ENCODE assay signal across 10 cellular contexts in the genomic region with DNA sequence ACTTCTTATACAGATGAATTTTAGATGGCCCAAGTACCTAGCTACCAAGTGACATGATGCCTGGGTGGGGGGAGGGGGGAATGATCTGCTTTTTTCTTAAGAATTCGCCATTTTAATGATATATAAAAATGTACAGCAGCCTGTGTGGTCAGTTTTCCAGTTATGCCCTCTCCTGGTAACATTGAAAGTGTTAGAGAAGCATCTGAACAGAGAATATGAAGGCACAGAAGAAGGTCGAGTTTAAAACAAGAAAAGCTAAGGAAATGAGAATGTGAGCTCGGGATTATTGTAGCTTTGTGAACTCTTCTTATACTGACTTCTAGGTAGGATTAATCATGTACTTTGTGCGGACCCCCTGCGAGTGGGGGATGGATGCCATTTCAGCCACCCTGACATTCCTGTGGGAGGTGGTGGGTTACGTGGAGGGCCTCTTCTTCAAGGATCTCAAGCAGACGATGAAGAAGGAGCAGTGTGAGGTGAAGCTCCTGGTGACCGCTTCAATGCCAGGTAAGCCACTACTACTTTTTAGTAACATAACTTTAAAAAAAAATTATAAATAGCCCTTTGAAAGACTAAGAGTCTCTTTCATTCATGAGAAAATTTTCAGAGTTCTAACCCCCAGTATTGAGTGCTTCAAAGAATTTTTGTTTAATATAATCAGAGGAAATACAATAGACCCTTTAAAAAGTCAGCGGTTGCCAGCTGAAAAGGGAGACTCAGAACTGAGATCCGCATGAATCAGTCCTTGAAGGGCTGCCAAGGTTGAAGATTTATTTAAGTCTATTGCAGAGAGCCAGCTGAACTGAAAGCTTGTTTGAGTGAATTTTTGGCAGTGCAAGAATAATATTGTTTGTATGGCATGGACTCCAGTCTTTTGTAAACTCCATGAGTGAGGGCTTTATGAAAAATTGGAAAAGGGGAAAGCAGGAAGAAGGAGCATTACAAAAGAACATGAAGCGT.
A peak's percentile ranks its signal among the peaks of the same experiment; 100 is the strongest.
DNase-seq lines count a peak whose midpoint lies in the region; ATAC-seq and TF ChIP-seq lines count a peak whose summit lies in the region.
"Had no signal": no experiment of that assay in that cellular context is flagged by ENCODE, and none has a peak within 500 bp of the region (broad histone marks: within the 10 kb centered on the region; RNA-seq: fewer than 3 reads in every experiment).

No MANE protein-coding gene starts in this region.

- DNase-seq in COLO829 (ENCODE audit: low spot score) = peak; percentile 77
- DNase-seq in RKO (ENCODE audit: low spot score) = peak; percentile 49
- DNase-seq in fibroblast of peridontal ligament (ENCODE audit: extremely low read depth) = peak; percentile 90
- peak in 38 of 56 donors; percentile 4 to 78 (median 38) for DNase-seq in nucleus accumbens (lab: John Stamatoyannopoulos, UW)
- no peak for DNase-seq in NCI-H1417 (lab: John Stamatoyannopoulos, UW)
- no peak for DNase-seq in tibial artery
- DNase-seq in germinal center (ENCODE audit: low spot score) = no peak
- DNase-seq: activated CD8-positive, alpha-beta memory T cell treated with anti-CD3 and anti-CD28 coated beads, Interleukin-2, amount 50 U/mL, for 4 hours; gastrocnemius medialis had no signal

- TF ChIP-seq CTCF in tibial artery (IDR thresholded peaks at IDR 0.05) = no peak

- no peak overlapping the region for H3K4me3 ChIP-seq in tibial artery

- intact Hi-C loops in tibial artery (cut with DNase I; ENCODE audit: low total_unique reads) = no loop called here

- no peaks in the 10 kb centered on the region for H3K9me3 ChIP-seq in tibial artery
- H3K9me3 ChIP-seq: gastrocnemius medialis had no signal

- H3K27me3 ChIP-seq in tibial artery = no peaks in the 10 kb centered on the region
- H3K27me3 ChIP-seq: gastrocnemius medialis had no signal

- H3K4me1 ChIP-seq in tibial artery = peaks cover 0 to 11% (median 5%) of the 10 kb centered on the region in 4 donors
- H3K4me1 ChIP-seq: gastrocnemius medialis had no signal

- no peak overlapping the region for H3K27ac ChIP-seq in tibial artery
- H3K27ac ChIP-seq: gastrocnemius medialis had no signal

- ATAC-seq in GM19023 (IDR thresholded peaks at IDR 0.05; ENCODE audit: unreplicated experiment) = no peak
- ATAC-seq: gastrocnemius medialis had no signal

- H3K36me3 ChIP-seq in tibial artery = no peaks in the 10 kb centered on the region
- H3K36me3 ChIP-seq: gastrocnemius medialis had no signal

Comparison
In these comparisons a context has a peak if more than half of its experiments do, and no peak if none do; other contexts are left out.
1. DNase-seq: peak in COLO829 (single experiment), RKO (single experiment), fibroblast of peridontal ligament (single experiment) and nucleus accumbens (38 of 56); none in NCI-H1417 (0 of 3), tibial artery (0 of 2) and germinal center (single experiment).